ENCODE assay signal across 8 cellular contexts in the genomic region with DNA sequence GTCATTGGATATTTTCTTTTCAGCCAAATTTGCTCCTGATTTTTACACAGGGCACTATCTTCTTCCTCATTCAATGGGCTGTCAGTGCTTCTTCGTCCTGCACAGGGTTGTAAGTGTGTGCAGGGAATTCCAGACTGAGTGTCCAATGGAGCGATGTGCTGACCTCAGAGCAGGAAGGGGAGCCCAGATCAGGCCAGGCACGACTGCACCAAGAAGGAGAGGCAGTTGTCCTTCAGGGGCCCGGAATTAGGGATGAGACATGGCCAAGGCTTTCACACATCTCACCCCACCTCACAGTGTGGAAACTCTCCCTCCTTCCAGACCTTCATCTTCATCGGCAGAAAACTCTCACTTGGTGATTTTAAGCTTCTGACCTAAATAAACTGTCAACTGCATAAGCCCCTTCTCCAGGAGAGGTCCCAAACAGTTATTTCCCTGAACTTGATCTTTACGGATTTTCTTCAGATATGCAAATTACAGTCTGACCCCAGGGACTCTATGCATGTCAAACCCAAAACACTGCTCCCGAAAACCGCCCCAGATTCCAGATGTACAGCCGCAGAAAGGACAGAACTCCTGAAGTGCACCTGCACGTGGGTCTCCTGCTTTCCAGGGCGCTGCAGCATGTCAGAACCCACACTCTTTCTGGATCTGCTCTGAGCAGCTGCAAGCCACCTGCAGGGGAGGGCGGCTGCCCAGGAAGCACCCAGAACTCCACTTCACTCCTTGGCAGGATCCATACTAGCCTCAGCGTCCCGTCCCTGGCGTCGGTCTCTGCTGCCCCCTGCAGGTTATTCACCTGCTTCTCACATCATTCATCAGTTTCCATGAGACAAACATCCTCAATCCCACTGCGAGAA. TPM values are rescaled to one million over a fixed set of nuclear protein-coding genes. Genes with fewer than 3 reads are reported as not detected.
DNase-seq lines count a peak whose midpoint lies in the region; ATAC-seq and TF ChIP-seq lines count a peak whose summit lies in the region.

No MANE protein-coding gene starts in this region.

- peaks cover 5% of the 10 kb centered on the region for H3K4me1 ChIP-seq in hepatocyte (ENCODE audit: insufficient read depth)
- H3K4me1 ChIP-seq in aorta (ENCODE audit: control insufficient read depth in 1 of 2, insufficient read depth in 2 of 2, low read length in 2 of 2) = no peaks in the 10 kb centered on the region

- in situ Hi-C loops in astrocyte of the cerebellum (cut with HindIII; ENCODE audit: low sequenced_read_pairs) = no loop called here

- peaks cover 35% of the 10 kb centered on the region for H3K79me2 ChIP-seq in hepatocyte

- peaks cover 36% of the 10 kb centered on the region for H3K4me1 Mint-ChIP-seq in HFFc6 (ENCODE audit: low read depth)

- peak overlapping the region; percentile 99 for H3K27ac Mint-ChIP-seq in HFFc6

- DNase-seq in DMS79 treated with DMSO at 0.1 percent for 48 hours (lab: John Stamatoyannopoulos, UW) (peak; percentile 96), HFFc6 (peak; percentile 77), NCI-H1930 (lab: John Stamatoyannopoulos, UW) (peak; percentile 41 to 71), T1000 (lab: John Stamatoyannopoulos, UW) (peak; percentile 50), astrocyte of the cerebellum (ENCODE audit: low read depth) (peak; percentile 55), hepatocyte (ENCODE audit: low spot score) (peak; percentile 93), retina (peak; percentile 88), aorta (peak; percentile 93 to 95)

- H3K4me3 ChIP-seq in astrocyte of the cerebellum (ENCODE audit: low read depth, low read length) (peak overlapping the region; percentile 90), hepatocyte (no peak overlapping the region), aorta (ENCODE audit: low read length in 2 of 2) (peak overlapping the region in 1 of 2 donors; percentile 91)

- H3K4me2 ChIP-seq in hepatocyte = peak overlapping the region; percentile 80

- 24% methylated on average over 17 of the region's 17 CpGs for WGBS in hepatocyte (ENCODE audit: low lambda C conversion rate, missing lambda C conversion rate)
- WGBS in aorta, 2 donors = 1% methylated on average over 17 of the region's 17 CpGs

- peak overlapping the region; percentile 98 for H3K4me3 Mint-ChIP-seq in HFFc6

- TF ChIP-seq CTCF in HFFc6 (IDR thresholded peaks at IDR 0.05) (peak; percentile 96), astrocyte of the cerebellum (IDR thresholded peaks at IDR 0.05; ENCODE audit: low read depth, low read length, missing control alignments) (peak; percentile 71), hepatocyte (IDR thresholded peaks at IDR 0.05; ENCODE audit: poor library complexity) (peak; percentile 92)

- no peaks in the 10 kb centered on the region for H4K20me1 ChIP-seq in hepatocyte (ENCODE audit: insufficient read depth, poor library complexity, severe bottlenecking)

- peaks cover 20% of the 10 kb centered on the region for H3K9me3 Mint-ChIP-seq in HFFc6

- H3K36me3 Mint-ChIP-seq in HFFc6 (ENCODE audit: low read depth) = peaks cover 36% of the 10 kb centered on the region

- no peak overlapping the region for H2AFZ ChIP-seq in hepatocyte

- H3K9me3 ChIP-seq in hepatocyte (ENCODE audit: low read depth) (peaks cover 9% of the 10 kb centered on the region), aorta (ENCODE audit: control insufficient read depth, low read length) (no peaks in the 10 kb centered on the region)

- H3K36me3 ChIP-seq in hepatocyte (replicated peaks; ENCODE audit: insufficient read depth, low read depth) = peaks cover 2% of the 10 kb centered on the region
- peaks cover 2 to 7% of the 10 kb centered on the region in 2 donors for H3K36me3 ChIP-seq in aorta (ENCODE audit: control insufficient read depth in 1 of 2, insufficient read depth in 2 of 2, low read length in 1 of 2)

- ATAC-seq in aorta (ENCODE audit: low FRiP score) = peak; percentile 95

- no peaks in the 10 kb centered on the region for H3K9me2 ChIP-seq in hepatocyte (replicated peaks; ENCODE audit: insufficient read depth)

- no peaks in the 10 kb centered on the region for H3K27me3 ChIP-seq in hepatocyte
- H3K27me3 ChIP-seq in aorta (ENCODE audit: control insufficient read depth in 1 of 2, insufficient read depth in 2 of 2, low read length in 1 of 2) = no peaks in the 10 kb centered on the region

- intact Hi-C loops in aorta (cut with DNase I) = loop anchor here (1.0 to 10.0 kb wide), 9 partner anchors 48 to 343 kb away; a partner anchor contains a TSS

- H3K27ac ChIP-seq in hepatocyte = peak overlapping the region; percentile 44
- H3K27ac ChIP-seq in aorta (ENCODE audit: low read depth in 1 of 2, low read length in 2 of 2) = no peak overlapping the region

- H3K27me3 Mint-ChIP-seq in HFFc6 (ENCODE audit: insufficient read depth) = peaks cover 6% of the 10 kb centered on the region

RNA-seq across cellular contexts. Expression of a gene that starts 0.6 kb away (rescaled TPM):
- 1 to 10 TPM; 3.3 to 6.3 (median 4.3) TPM for total RNA-seq in HFFc6 (2021; fragmentation: NEBNext Ultra II Directional; extraction: Animal tissue kit (Norgen Biotek cat#: 25700))
- total RNA-seq in hepatocyte = 4.7 and 5.3 TPM in 2 replicates
- polyA plus RNA-seq in hepatocyte = 1.2 and 2.4 TPM in 2 replicates
- total RNA-seq in aorta = 1 to 10 TPM; 3.8 to 6.8 TPM
- 1 to 10 TPM; 1.9 to 5.1 TPM for polyA plus RNA-seq in aorta

RNA-seq across cellular contexts. Expression of a gene that starts 15.8 kb away (rescaled TPM):
- 1 to 10 TPM; 3.4 to 7.7 (median 4.6) TPM for total RNA-seq in HFFc6 (2021; fragmentation: NEBNext Ultra II Directional; extraction: Animal tissue kit (Norgen Biotek cat#: 25700))
- 9.7 and 10.3 TPM in 2 replicates for total RNA-seq in hepatocyte
- 1.8 and 2.3 TPM in 2 replicates for polyA plus RNA-seq in hepatocyte
- 10 to 100 TPM in 1 of 2 donors, 1 to 10 TPM in 1; 5.1 to 11.0 TPM for total RNA-seq in aorta
- polyA plus RNA-seq in aorta = 1 to 10 TPM; 2.3 to 2.4 TPM

RNA-seq across cellular contexts. Expression of a gene that starts 22.1 kb away (rescaled TPM):
- total RNA-seq in HFFc6 (2021; fragmentation: NEBNext Ultra II Directional; extraction: Animal tissue kit (Norgen Biotek cat#: 25700)) = 1 to 10 TPM; 2.3 to 6.9 (median 3.0) TPM
- total RNA-seq in hepatocyte (9.2 and 10.0 TPM in 2 replicates), aorta (10 to 100 TPM; 11.4 to 14.1 TPM)
- polyA plus RNA-seq in hepatocyte (5.3 and 7.1 TPM in 2 replicates), aorta (1 to 10 TPM; 3.3 to 4.6 TPM)
